10 cellular contexts compared by ENCODE assay signal in genomic region chr1:205374205-205375078, GRCh38. TPM values are rescaled to one million over a fixed set of nuclear protein-coding genes. Genes with fewer than 3 reads are reported as not detected.
A peak's percentile ranks its signal among the peaks of the same experiment; 100 is the strongest.
DNase-seq lines count a peak whose midpoint lies in the region; ATAC-seq and TF ChIP-seq lines count a peak whose summit lies in the region.
"Had no signal": no experiment of that assay in that cellular context is flagged by ENCODE, and none has a peak within 500 bp of the region (broad histone marks: within the 10 kb centered on the region; RNA-seq: fewer than 3 reads in every experiment).

No MANE protein-coding gene starts in this region.

- H3K9me3 ChIP-seq in PC-9 (ENCODE audit: insufficient read depth, low read depth) = no peaks in the 10 kb centered on the region
- no peaks in the 10 kb centered on the region for H3K9me3 ChIP-seq in endodermal cell (ENCODE audit: control insufficient read depth, low read length)
- H3K9me3 ChIP-seq in parathyroid adenoma (ENCODE audit: control insufficient read depth, low read length) = no peaks in the 10 kb centered on the region

- CTCF ChIA-PET in PC-9 (lab: Charles Lee) = interaction anchor here (0.6 to 2.0 kb wide), 2 partner anchors 20 to 133 kb away, joined by 3 to 5 read pairs; no protein-coding TSS in a partner anchor

- H3K79me2 ChIP-seq in PC-9 (ENCODE audit: low read depth) = no peaks in the 10 kb centered on the region
- no peaks in the 10 kb centered on the region for H3K79me2 ChIP-seq in parathyroid adenoma

- H3K4me2 ChIP-seq in PC-9 (peak overlapping the region; percentile 41), parathyroid adenoma (ENCODE audit: low read length) (no peak overlapping the region)

- WGBS in endodermal cell (ENCODE audit: insufficient coverage in 1 of 2, insufficient read length in 1 of 2), 2 experiments = 76 to 82% methylated on average over 10 of the region's 10 CpGs

- peaks cover 13% of the 10 kb centered on the region; the same call in 1 of the 2 replicates for H3F3A ChIP-seq in PC-9 (ENCODE audit: insufficient read depth, low read depth)

- no TSS peak for BruUV-seq in PC-9 (replicated peaks; lab: Mats Ljungman, UMichigan)

- no peaks in the 10 kb centered on the region for H3K27me3 Mint-ChIP-seq in endodermal cell (ENCODE audit: insufficient read depth)

- H3K4me1 Mint-ChIP-seq in endodermal cell = peaks cover 38% of the 10 kb centered on the region

- H3K4me1 ChIP-seq in PC-9 (replicated peaks; ENCODE audit: insufficient read depth) (peaks cover 17% of the 10 kb centered on the region), endodermal cell (ENCODE audit: control insufficient read depth, insufficient read depth, low read length) (peaks cover 4% of the 10 kb centered on the region), parathyroid adenoma (peaks cover 26% of the 10 kb centered on the region)

- no peaks in the 10 kb centered on the region for H3K9me3 Mint-ChIP-seq in endodermal cell

- no peak overlapping the region for H3K4me3 ChIP-seq in PC-9
- H3K4me3 ChIP-seq in endodermal cell (ENCODE audit: low read length) = no peak overlapping the region
- H3K4me3 ChIP-seq in parathyroid adenoma (ENCODE audit: low read depth, low read length) = no peak overlapping the region

- H3K36me3 ChIP-seq in PC-9 (ENCODE audit: low read depth) (no peaks in the 10 kb centered on the region), endodermal cell (ENCODE audit: control insufficient read depth, insufficient read depth, low read length) (no peaks in the 10 kb centered on the region), parathyroid adenoma (ENCODE audit: control insufficient read depth, insufficient read depth, low read length) (no peaks in the 10 kb centered on the region)

- DNase-seq in GM03348 (ENCODE audit: low spot score) = peak; percentile 59
- DNase-seq in PC-9 = peak; percentile 18 to 39
- DNase-seq in endodermal cell = peak; percentile 43
- DNase-seq in effector CD8-positive, alpha-beta T cell (lab: John Stamatoyannopoulos, UW) = no peak
- DNase-seq in activated CD8-positive, alpha-beta memory T cell treated with anti-CD3 and anti-CD28 coated beads, Interleukin-2, amount 50 U/mL, for 48 hours = no peak
- DNase-seq: activated effector memory CD4-positive, alpha-beta T cell treated with anti-CD3 and anti-CD28 coated beads, Interleukin-2, amount 50 U/mL, for 16 hours; stimulated activated CD4-positive, alpha-beta T cell treated with anti-CD3 and anti-CD28 coated beads, Interleukin-4, amount 100 ng/mL, for 24 hours had no signal

- H3K36me3 Mint-ChIP-seq in endodermal cell (ENCODE audit: low read depth) = no peaks in the 10 kb centered on the region

- no peaks in the 10 kb centered on the region for H4K20me1 ChIP-seq in PC-9 (ENCODE audit: insufficient read depth)

- H2AFZ ChIP-seq in PC-9 (no peak overlapping the region), parathyroid adenoma (peak overlapping the region; percentile 60)

- POLR2A ChIA-PET in PC-9 (lab: Charles Lee; ENCODE audit: unreplicated experiment) = no interaction called here

- H3K27me3 ChIP-seq in PC-9 (ENCODE audit: insufficient read depth, low read depth) (peaks cover 5% of the 10 kb centered on the region; the same call in 1 of the 2 replicates), endodermal cell (ENCODE audit: control insufficient read depth, insufficient read depth, low read length, poor library complexity, severe bottlenecking) (no peaks in the 10 kb centered on the region), parathyroid adenoma (ENCODE audit: control insufficient read depth, insufficient read depth, low read length) (no peaks in the 10 kb centered on the region)

- no peaks in the 10 kb centered on the region for H3K9me2 ChIP-seq in PC-9 (ENCODE audit: insufficient read depth)

- TF ChIP-seq CTCF in PC-9 (conservative IDR thresholded peaks at IDR 0.05) = no peak
- TF ChIP-seq CTCF in endodermal cell (conservative IDR thresholded peaks at IDR 0.05) = no peak
- no peak for TF ChIP-seq CTCF in parathyroid adenoma (IDR thresholded peaks at IDR 0.05)

- intact Hi-C loops in PC-9 (cut with micrococcal nuclease; ENCODE audit: unreplicated experiment) = no loop called here

- ATAC-seq in HG03378 (IDR thresholded peaks at IDR 0.05; ENCODE audit: unreplicated experiment) = no peak
- ATAC-seq in HG03354 (IDR thresholded peaks at IDR 0.05; ENCODE audit: poor library complexity, severe bottlenecking, unreplicated experiment) = no peak

- H3K27ac ChIP-seq in PC-9 (no peak overlapping the region), endodermal cell (ENCODE audit: low read depth, low read length) (no peak overlapping the region), parathyroid adenoma (peak overlapping the region; percentile 60)

- no peak overlapping the region for H3K27ac Mint-ChIP-seq in endodermal cell

- H3K4me3 Mint-ChIP-seq in endodermal cell = no peak overlapping the region

- H3K9ac ChIP-seq in endodermal cell (ENCODE audit: extremely low read depth, low read length, poor library complexity, severe bottlenecking) = no peak overlapping the region
- no peak overlapping the region for H3K9ac ChIP-seq in parathyroid adenoma

RNA-seq across cellular contexts. Expression of gene KLHDC8A, which starts 17.7 kb away (rescaled TPM):
- total RNA-seq in PC-9 (2021) (not detected in 2 replicates), endodermal cell (under 1 TPM; 0.38 to 0.53 TPM)
- 14.6 TPM for polyA plus RNA-seq in endodermal cell (2013, experiment 1 of 2)
- polyA plus RNA-seq in endodermal cell (2013, experiment 2 of 2) = 13.5 TPM

RNA-seq across cellular contexts. Expression of gene LEMD1, which starts 47.4 kb away (rescaled TPM):
- 16.7 and 22.1 TPM in 2 replicates for total RNA-seq in PC-9 (2021)
- 10 to 100 TPM; 13.5 to 16.7 TPM for total RNA-seq in endodermal cell
- 20.5 TPM for polyA plus RNA-seq in endodermal cell (2013, experiment 1 of 2)
- 20.2 TPM for polyA plus RNA-seq in endodermal cell (2013, experiment 2 of 2)

RNA-seq across cellular contexts. Expression of gene NUAK2, which starts 52.9 kb away (rescaled TPM):
- total RNA-seq in PC-9 (2021) (3.8 and 3.9 TPM in 2 replicates), endodermal cell (10 to 100 TPM; 13.4 to 19.1 TPM)
- 21.8 TPM for polyA plus RNA-seq in endodermal cell (2013, experiment 1 of 2)
- 21.0 TPM for polyA plus RNA-seq in endodermal cell (2013, experiment 2 of 2)

Comparison
In these comparisons a context has a peak if more than half of its experiments do, and no peak if none do; other contexts are left out.
1. DNase-seq: peak in GM03348 (single experiment), PC-9 (2 of 2) and endodermal cell (single experiment); none in effector CD8-positive, alpha-beta T cell (single experiment) and activated CD8-positive, alpha-beta memory T cell treated with anti-CD3 and anti-CD28 coated beads, Interleukin-2, amount 50 U/mL, for 48 hours (single experiment).